Comparison of ENCODE assay signal across 8 cellular contexts in the genomic region with DNA sequence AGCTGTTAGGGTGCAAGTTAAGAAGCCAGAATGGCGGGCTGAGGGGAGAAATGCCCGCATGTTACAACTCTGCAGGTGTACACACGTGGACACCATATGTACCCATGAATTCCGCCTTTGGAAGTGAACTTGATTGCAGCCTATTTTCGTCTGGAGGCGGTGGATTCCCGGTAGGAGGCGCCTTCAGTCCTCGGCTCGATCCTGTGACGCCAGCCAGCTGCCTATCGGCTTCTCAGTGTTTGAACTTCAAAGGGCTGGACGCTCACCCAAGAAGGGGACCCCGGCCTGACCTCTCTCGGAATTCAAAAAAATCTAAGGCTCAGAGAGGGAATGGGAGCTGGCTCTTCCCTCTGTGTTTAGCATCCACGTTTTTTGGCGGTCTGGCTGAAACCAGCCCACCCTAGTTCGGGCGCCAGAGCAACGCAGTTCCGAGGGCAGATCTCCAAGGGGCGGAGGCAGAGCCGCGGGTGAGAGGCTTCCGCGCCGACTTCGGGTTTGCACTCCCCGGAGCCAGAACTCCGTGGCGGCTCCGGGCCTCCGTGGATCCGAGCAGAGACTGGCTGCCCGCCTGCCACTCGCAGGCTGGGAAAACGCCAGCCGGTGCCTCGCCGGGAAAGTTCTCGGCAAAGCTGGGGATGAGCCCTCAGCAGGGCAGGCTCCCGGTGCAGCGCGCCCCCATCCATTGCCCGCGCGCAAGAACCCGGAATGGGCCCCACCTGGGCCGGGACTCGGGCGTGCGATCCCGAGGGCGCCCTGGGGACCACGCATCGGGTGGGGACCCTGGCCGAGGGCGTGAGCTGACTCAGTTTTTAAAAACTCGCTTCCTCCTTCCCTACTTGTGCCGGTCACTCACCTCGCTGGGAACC. TPM values are rescaled to one million over a fixed set of nuclear protein-coding genes. Genes with fewer than 3 reads are reported as not detected.
A peak's percentile ranks its signal among the peaks of the same experiment; 100 is the strongest.
DNase-seq lines count a peak whose midpoint lies in the region; ATAC-seq, FAIRE-seq and TF ChIP-seq lines count a peak whose summit lies in the region.

No MANE protein-coding gene starts in this region.

- no peak overlapping the region for H3K27ac ChIP-seq in BLaER1
- peak overlapping the region; percentile 84 for H3K27ac ChIP-seq in HCT116 (ENCODE audit: low read depth, low read length)
- peak overlapping the region; percentile 77 for H3K27ac ChIP-seq in right atrium auricular region
- peak overlapping the region; percentile 95 to 100 (median 99) for H3K27ac ChIP-seq in pancreas

- in situ Hi-C loops in astrocyte of the spinal cord (cut with HindIII; ENCODE audit: low sequenced_read_pairs): no loop called here

- WGBS in pancreas, 2 donors: 0% methylated on average over 60 to 61 of the region's 61 CpGs

- H3K9ac ChIP-seq in BLaER1: peak overlapping the region; percentile 58; the same call in 1 of the 2 replicates
- peak overlapping the region; percentile 80 for H3K9ac ChIP-seq in HCT116 (ENCODE audit: low read length)

- no peaks in the 10 kb centered on the region for H3K9me2 ChIP-seq in HCT116 (ENCODE audit: insufficient read depth)

- H3K4me1 ChIP-seq in BLaER1 (peaks cover 47% of the 10 kb centered on the region), HCT116 (ENCODE audit: control insufficient read depth in 1 of 2, insufficient read depth in 2 of 2, low read length in 2 of 2) (peaks cover 8 to 26% of the 10 kb centered on the region in 2 experiments; a peak in 3 of 4 replicates), right atrium auricular region (peaks cover 0 to 20% of the 10 kb centered on the region in 2 donors), pancreas (peaks cover 20 to 46% (median 20%) of the 10 kb centered on the region in 3 donors)

- peak overlapping the region; percentile 74 for H3K4me3 ChIP-seq in BLaER1
- peak overlapping the region; percentile 66 to 67 for H3K4me3 ChIP-seq in HCT116 (replicated peaks in 1 of 2; ENCODE audit: low read depth in 1 of 2, low read length in 2 of 2)
- H3K4me3 ChIP-seq in astrocyte of the spinal cord (ENCODE audit: low read depth, low read length): peak overlapping the region; percentile 55
- peak overlapping the region; percentile 54 to 79 for H3K4me3 ChIP-seq in right atrium auricular region
- H3K4me3 ChIP-seq in pancreas: peak overlapping the region; percentile 72 to 97 (median 88)

- ATAC-seq in HCT116 (peak; percentile 49), pancreas (peak; percentile 58 to 74 (median 67)), HG03025 (IDR thresholded peaks at IDR 0.05; ENCODE audit: low FRiP score, unreplicated experiment) (no peak)
- ATAC-seq in activated CD4-positive, CD25-positive, alpha-beta regulatory T cell treated with anti-CD3 and anti-CD28 coated beads, Interleukin-2, amount 50 U/mL, for 24 hours: no peak

- H3K9me3 ChIP-seq in BLaER1 (no peaks in the 10 kb centered on the region), HCT116 (ENCODE audit: control insufficient read depth in 1 of 2, insufficient read depth in 1 of 2, low read depth in 1 of 2, low read length in 2 of 2) (no peaks in the 10 kb centered on the region), right atrium auricular region (no peaks in the 10 kb centered on the region), pancreas (no peaks in the 10 kb centered on the region)

- H3K79me2 ChIP-seq in HCT116 (ENCODE audit: insufficient read depth, low read length): peaks cover 36% of the 10 kb centered on the region

- TF ChIP-seq POLR2A in HCT116 (IDR thresholded peaks at IDR 0.05; ENCODE audit: borderline replicate concordance, extremely low read depth, insufficient read depth, insufficient read length): no peak

- peak; percentile 53 for FAIRE-seq in pancreas (lab: Jason Lieb, UNC)

- BruUV-seq in HCT116 (replicated peaks; lab: Mats Ljungman, UMichigan): no TSS peak

- RAD21 ChIA-PET in HCT116 (lab: Charles Lee; ENCODE audit: low non-redundant PET in 1 of 2, low total read pairs in 2 of 2, uncharacterized antibody in 2 of 2, unreplicated experiment in 2 of 2): interaction anchor here (1.0 to 1.5 kb wide), 3 partner anchors 21 to 119 kb away, joined by 3 to 4 read pairs (median 3); no protein-coding TSS in a partner anchor

- H3K36me3 ChIP-seq in BLaER1 (no peaks in the 10 kb centered on the region), HCT116 (ENCODE audit: control insufficient read depth in 1 of 2, insufficient read depth in 2 of 2, low read length in 2 of 2) (no peaks in the 10 kb centered on the region), right atrium auricular region (no peaks in the 10 kb centered on the region), pancreas (no peaks in the 10 kb centered on the region)

- TF ChIP-seq CTCF in HCT116 (IDR thresholded peaks at IDR 0.05 in 2 of 3, conservative IDR thresholded peaks at IDR 0.05 in 1 of 3; ENCODE audit: borderline replicate concordance in 1 of 3, insufficient read depth in 1 of 3, low read depth in 2 of 3, low read length in 2 of 3) (peak; percentile 45 to 84 (median 64)), astrocyte of the spinal cord (IDR thresholded peaks at IDR 0.05; ENCODE audit: low read depth, low read length) (peak; percentile 86), right atrium auricular region (IDR thresholded peaks at IDR 0.05) (peak; percentile 47 to 83), pancreas (IDR thresholded peaks at IDR 0.05) (peak in 3 of 4 donors; percentile 14 to 52 (median 32))

- CTCF ChIA-PET in HCT116 (lab: Charles Lee): interaction anchor here (0.9 to 4.1 kb wide), 14 partner anchors 8 to 171 kb away, joined by 3 to 26 read pairs (median 4); no protein-coding TSS in a partner anchor

- DNase-seq in HCT116 (ENCODE audit: low read depth, low spot score) (peak; percentile 87), NCI-H748 treated with DMSO at 0.1 percent for 48 hours (lab: John Stamatoyannopoulos, UW) (peak; percentile 53), astrocyte of the spinal cord (ENCODE audit: low read depth, low spot score) (peak; percentile 91), right atrium auricular region (ENCODE audit: low spot score) (peak; percentile 88), pancreas (peak; percentile 88 to 95 (median 92))

- no peak overlapping the region for H2AFZ ChIP-seq in HCT116 (ENCODE audit: low read depth, low read length, poor library complexity, severe bottlenecking)

- intact Hi-C loops in HCT116 (cut with micrococcal nuclease): loop anchor here (1.0 to 5.0 kb wide), 3 partner anchors 10 to 50 kb away; no protein-coding TSS in a partner anchor
- intact Hi-C loops in pancreas (cut with DNase I): loop anchor here in 1 of 3 donors (5.0 to 10.0 kb wide), 2 partner anchors 50 to 122 kb away; no protein-coding TSS in a partner anchor

- H3K4me2 ChIP-seq in BLaER1 (peak overlapping the region; percentile 98), HCT116 (ENCODE audit: low read length) (peak overlapping the region; percentile 98)

- H4K20me1 ChIP-seq in BLaER1 (peaks cover 7% of the 10 kb centered on the region), HCT116 (ENCODE audit: insufficient read depth) (no peaks in the 10 kb centered on the region; the same call in 1 of the 2 replicates)

- H3K27me3 ChIP-seq in BLaER1 (peaks cover 52% of the 10 kb centered on the region), HCT116 (ENCODE audit: insufficient read depth, low read length) (no peaks in the 10 kb centered on the region), right atrium auricular region (no peaks in the 10 kb centered on the region), pancreas (no peaks in the 10 kb centered on the region)

- POLR2A ChIA-PET in HCT116 (lab: Charles Lee): interaction anchor here (1.2 kb wide), 2 partner anchors 21 to 128 kb away, joined by 4 to 5 read pairs; no protein-coding TSS in a partner anchor

- TF ChIP-seq RAD21 in HCT116 (IDR thresholded peaks at IDR 0.05; ENCODE audit: low read depth): peak; percentile 93

TF ChIP-seq in HCT116, 20 proteins besides CTCF, POLR2A, EP300 and RAD21 (continues in another document):
- no peak for TF ChIP-seq EZH2phosphoT487 (IDR thresholded peaks at IDR 0.05; ENCODE audit: borderline replicate concordance)
- peak; percentile 39 for TF ChIP-seq SP1 (IDR thresholded peaks at IDR 0.05; ENCODE audit: low read depth)
- TF ChIP-seq CBX3 (IDR thresholded peaks at IDR 0.05; ENCODE audit: low read depth): no peak; the same call in 1 of the 2 replicates
- no peak; the same call in 1 of the 2 replicates for TF ChIP-seq ELF1 (IDR thresholded peaks at IDR 0.05; ENCODE audit: borderline replicate concordance, low read depth)
- TF ChIP-seq, protein P1, sequence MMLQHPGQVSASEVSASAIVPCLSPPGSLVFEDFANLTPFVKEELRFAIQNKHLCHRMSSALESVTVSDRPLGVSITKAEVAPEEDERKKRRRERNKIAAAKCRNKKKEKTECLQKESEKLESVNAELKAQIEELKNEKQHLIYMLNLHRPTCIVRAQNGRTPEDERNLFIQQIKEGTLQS (IDR thresholded peaks at IDR 0.05): no peak
- peak; percentile 98 for TF ChIP-seq TCF7L2 (IDR thresholded peaks at IDR 0.05; ENCODE audit: borderline replicate concordance, extremely low read depth, insufficient read depth, insufficient read length)
- no peak for TF ChIP-seq SRF (IDR thresholded peaks at IDR 0.05; ENCODE audit: low read depth)
- TF ChIP-seq, protein P2, sequence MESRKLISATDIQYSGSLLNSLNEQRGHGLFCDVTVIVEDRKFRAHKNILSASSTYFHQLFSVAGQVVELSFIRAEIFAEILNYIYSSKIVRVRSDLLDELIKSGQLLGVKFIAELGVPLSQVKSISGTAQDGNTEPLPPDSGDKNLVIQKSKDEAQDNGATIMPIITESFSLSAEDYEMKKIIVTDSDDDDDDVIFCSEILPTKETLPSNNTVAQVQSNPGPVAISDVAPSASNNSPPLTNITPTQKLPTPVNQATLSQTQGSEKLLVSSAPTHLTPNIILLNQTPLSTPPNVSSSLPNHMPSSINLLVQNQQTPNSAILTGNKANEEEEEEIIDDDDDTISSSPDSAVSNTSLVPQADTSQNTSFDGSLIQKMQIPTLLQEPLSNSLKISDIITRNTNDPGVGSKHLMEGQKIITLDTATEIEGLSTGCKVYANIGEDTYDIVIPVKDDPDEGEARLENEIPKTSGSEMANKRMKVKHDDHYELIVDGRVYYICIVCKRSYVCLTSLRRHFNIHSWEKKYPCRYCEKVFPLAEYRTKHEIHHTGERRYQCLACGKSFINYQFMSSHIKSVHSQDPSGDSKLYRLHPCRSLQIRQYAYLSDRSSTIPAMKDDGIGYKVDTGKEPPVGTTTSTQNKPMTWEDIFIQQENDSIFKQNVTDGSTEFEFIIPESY (IDR thresholded peaks at IDR 0.05; ENCODE audit: extremely low read depth, insufficient replicate concordance, low read length): no peak
- TF ChIP-seq, protein P3, sequence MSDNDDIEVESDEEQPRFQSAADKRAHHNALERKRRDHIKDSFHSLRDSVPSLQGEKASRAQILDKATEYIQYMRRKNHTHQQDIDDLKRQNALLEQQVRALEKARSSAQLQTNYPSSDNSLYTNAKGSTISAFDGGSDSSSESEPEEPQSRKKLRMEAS (IDR thresholded peaks at IDR 0.05): peak; percentile 84
- no peak for TF ChIP-seq ZNF274 (IDR thresholded peaks at IDR 0.05; ENCODE audit: low read depth, low read length)
- TF ChIP-seq YY1 (IDR thresholded peaks at IDR 0.05; ENCODE audit: extremely low read depth, insufficient replicate concordance, low read depth, low read length): peak; percentile 49
- TF ChIP-seq EZH2 (IDR thresholded peaks at IDR 0.05): no peak

RNA-seq across cellular contexts. Expression of a gene that starts 1.0 kb away (rescaled TPM):
- total RNA-seq in HCT116 (2021; ENCODE audit: unreplicated experiment) (16.6 TPM), right atrium auricular region (1 to 10 TPM; 3.2 to 6.6 TPM), pancreas (10 to 100 TPM; 18.4 to 42.1 (median 25.6) TPM)
- 20.3 and 22.4 TPM in 2 replicates for polyA plus RNA-seq in HCT116 (2012)
- polyA plus RNA-seq in pancreas: 10 to 100 TPM; 18.2 to 28.2 TPM

Comparison
In these comparisons a context has a peak if more than half of its experiments do, and no peak if none do; other contexts are left out.
1. ATAC-seq: peak in HCT116 (single experiment) and pancreas (4 of 4); none in HG03025 (single experiment) and activated CD4-positive, CD25-positive, alpha-beta regulatory T cell treated with anti-CD3 and anti-CD28 coated beads, Interleukin-2, amount 50 U/mL, for 24 hours (0 of 2).
2. CTCF ChIP-seq: peak in every context shown above with its lines; median percentile 86 in astrocyte of the spinal cord; 65 in right atrium auricular region; 64 in HCT116; 32 in pancreas.
3. Peak in every context shown above with its lines, with median percentiles within 50 percentile points of each other: H3K4me3 ChIP-seq and DNase-seq.